1 cellular context compared by ENCODE assay signal in genomic region chr1:966135-966602, GRCh38.
A peak's percentile ranks its signal among the peaks of the same experiment; 100 is the strongest.
TF ChIP-seq lines count a peak whose summit lies in the region.

Gene PLEKHN1, plus strand, starts transcription at chr1:966482. Its CDS starts 50 bp downstream, at chr1:966532.

TF ChIP-seq in HepG2, 621 proteins besides CTCF, POLR2A, EP300 and RAD21 (continued from another document and continues in another):
- TF ChIP-seq, protein P1, sequence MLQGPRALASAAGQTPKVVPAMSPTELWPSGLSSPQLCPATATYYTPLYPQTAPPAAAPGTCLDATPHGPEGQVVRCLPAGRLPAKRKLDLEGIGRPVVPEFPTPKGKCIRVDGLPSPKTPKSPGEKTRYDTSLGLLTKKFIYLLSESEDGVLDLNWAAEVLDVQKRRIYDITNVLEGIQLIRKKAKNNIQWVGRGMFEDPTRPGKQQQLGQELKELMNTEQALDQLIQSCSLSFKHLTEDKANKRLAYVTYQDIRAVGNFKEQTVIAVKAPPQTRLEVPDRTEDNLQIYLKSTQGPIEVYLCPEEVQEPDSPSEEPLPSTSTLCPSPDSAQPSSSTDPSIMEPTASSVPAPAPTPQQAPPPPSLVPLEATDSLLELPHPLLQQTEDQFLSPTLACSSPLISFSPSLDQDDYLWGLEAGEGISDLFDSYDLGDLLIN (CRISPR knock-in tag; IDR thresholded peaks at IDR 0.05; ENCODE audit: borderline replicate concordance), result no peak
- TF ChIP-seq ZC3H13 (CRISPR knock-in tag; IDR thresholded peaks at IDR 0.05) (no peak), NFIC (IDR thresholded peaks at IDR 0.05; ENCODE audit: low read length) (no peak), JUNB (CRISPR knock-in tag; IDR thresholded peaks at IDR 0.05; ENCODE audit: borderline replicate concordance) (no peak), SP4 (CRISPR knock-in tag; IDR thresholded peaks at IDR 0.05) (no peak), SNAPC5 (CRISPR knock-in tag; IDR thresholded peaks at IDR 0.05; ENCODE audit: borderline replicate concordance) (no peak), TBX2 (CRISPR knock-in tag; IDR thresholded peaks at IDR 0.05; ENCODE audit: borderline replicate concordance) (no peak; the same call in 1 of the 2 replicates), GZF1 (CRISPR knock-in tag; IDR thresholded peaks at IDR 0.05) (no peak), NR2F1 (CRISPR knock-in tag; IDR thresholded peaks at IDR 0.05) (no peak), ZNF142 (CRISPR knock-in tag; IDR thresholded peaks at IDR 0.05) (0 out of 2 replicates have a peak, but pooled peaks have one; percentile 2), ZNF232 (CRISPR knock-in tag; IDR thresholded peaks at IDR 0.05; ENCODE audit: borderline replicate concordance) (no peak), SAP130 (CRISPR knock-in tag; IDR thresholded peaks at IDR 0.05; ENCODE audit: low read depth) (0 out of 2 replicates have a peak, but pooled peaks have one; percentile 48), KDM3A (CRISPR knock-in tag; IDR thresholded peaks at IDR 0.05; ENCODE audit: low read depth) (no peak), ZNF207 (IDR thresholded peaks at IDR 0.05; ENCODE audit: borderline replicate concordance) (no peak), ELF4 (CRISPR knock-in tag; IDR thresholded peaks at IDR 0.05; ENCODE audit: borderline replicate concordance) (no peak), SNRNP70 (IDR thresholded peaks at IDR 0.05; ENCODE audit: low read depth, low read length) (no peak), REPIN1 (CRISPR knock-in tag; IDR thresholded peaks at IDR 0.05; ENCODE audit: borderline replicate concordance, low read depth) (no peak), CHD4 (IDR thresholded peaks at IDR 0.05; ENCODE audit: borderline replicate concordance, low read length) (no peak), PRMT3 (CRISPR knock-in tag; IDR thresholded peaks at IDR 0.05; ENCODE audit: borderline replicate concordance, low read depth) (no peak), BCL6 (CRISPR knock-in tag; IDR thresholded peaks at IDR 0.05) (no peak), HNF1B (CRISPR knock-in tag; IDR thresholded peaks at IDR 0.05) (no peak; the same call in 1 of the 2 replicates), STAT5B (CRISPR knock-in tag; IDR thresholded peaks at IDR 0.05) (no peak), ZNF547 (CRISPR knock-in tag; IDR thresholded peaks at IDR 0.05) (no peak), REST (IDR thresholded peaks at IDR 0.05; ENCODE audit: borderline replicate concordance in 1 of 2, low read depth in 1 of 2, low read length in 2 of 2) (no peak), ZSCAN12 (CRISPR knock-in tag; IDR thresholded peaks at IDR 0.05) (no peak), ATF7 (IDR thresholded peaks at IDR 0.05) (no peak), ATF7 (CRISPR knock-in tag; IDR thresholded peaks at IDR 0.05) (no peak)
- TF ChIP-seq, protein P2, sequence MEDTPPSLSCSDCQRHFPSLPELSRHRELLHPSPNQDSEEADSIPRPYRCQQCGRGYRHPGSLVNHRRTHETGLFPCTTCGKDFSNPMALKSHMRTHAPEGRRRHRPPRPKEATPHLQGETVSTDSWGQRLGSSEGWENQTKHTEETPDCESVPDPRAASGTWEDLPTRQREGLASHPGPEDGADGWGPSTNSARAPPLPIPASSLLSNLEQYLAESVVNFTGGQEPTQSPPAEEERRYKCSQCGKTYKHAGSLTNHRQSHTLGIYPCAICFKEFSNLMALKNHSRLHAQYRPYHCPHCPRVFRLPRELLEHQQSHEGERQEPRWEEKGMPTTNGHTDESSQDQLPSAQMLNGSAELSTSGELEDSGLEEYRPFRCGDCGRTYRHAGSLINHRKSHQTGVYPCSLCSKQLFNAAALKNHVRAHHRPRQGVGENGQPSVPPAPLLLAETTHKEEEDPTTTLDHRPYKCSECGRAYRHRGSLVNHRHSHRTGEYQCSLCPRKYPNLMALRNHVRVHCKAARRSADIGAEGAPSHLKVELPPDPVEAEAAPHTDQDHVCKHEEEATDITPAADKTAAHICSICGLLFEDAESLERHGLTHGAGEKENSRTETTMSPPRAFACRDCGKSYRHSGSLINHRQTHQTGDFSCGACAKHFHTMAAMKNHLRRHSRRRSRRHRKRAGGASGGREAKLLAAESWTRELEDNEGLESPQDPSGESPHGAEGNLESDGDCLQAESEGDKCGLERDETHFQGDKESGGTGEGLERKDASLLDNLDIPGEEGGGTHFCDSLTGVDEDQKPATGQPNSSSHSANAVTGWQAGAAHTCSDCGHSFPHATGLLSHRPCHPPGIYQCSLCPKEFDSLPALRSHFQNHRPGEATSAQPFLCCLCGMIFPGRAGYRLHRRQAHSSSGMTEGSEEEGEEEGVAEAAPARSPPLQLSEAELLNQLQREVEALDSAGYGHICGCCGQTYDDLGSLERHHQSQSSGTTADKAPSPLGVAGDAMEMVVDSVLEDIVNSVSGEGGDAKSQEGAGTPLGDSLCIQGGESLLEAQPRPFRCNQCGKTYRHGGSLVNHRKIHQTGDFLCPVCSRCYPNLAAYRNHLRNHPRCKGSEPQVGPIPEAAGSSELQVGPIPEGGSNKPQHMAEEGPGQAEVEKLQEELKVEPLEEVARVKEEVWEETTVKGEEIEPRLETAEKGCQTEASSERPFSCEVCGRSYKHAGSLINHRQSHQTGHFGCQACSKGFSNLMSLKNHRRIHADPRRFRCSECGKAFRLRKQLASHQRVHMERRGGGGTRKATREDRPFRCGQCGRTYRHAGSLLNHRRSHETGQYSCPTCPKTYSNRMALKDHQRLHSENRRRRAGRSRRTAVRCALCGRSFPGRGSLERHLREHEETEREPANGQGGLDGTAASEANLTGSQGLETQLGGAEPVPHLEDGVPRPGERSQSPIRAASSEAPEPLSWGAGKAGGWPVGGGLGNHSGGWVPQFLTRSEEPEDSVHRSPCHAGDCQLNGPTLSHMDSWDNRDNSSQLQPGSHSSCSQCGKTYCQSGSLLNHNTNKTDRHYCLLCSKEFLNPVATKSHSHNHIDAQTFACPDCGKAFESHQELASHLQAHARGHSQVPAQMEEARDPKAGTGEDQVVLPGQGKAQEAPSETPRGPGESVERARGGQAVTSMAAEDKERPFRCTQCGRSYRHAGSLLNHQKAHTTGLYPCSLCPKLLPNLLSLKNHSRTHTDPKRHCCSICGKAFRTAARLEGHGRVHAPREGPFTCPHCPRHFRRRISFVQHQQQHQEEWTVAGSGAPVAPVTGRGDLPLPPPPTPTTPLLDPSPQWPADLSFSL (CRISPR knock-in tag; IDR thresholded peaks at IDR 0.05), result no peak
- TF ChIP-seq, protein P3, sequence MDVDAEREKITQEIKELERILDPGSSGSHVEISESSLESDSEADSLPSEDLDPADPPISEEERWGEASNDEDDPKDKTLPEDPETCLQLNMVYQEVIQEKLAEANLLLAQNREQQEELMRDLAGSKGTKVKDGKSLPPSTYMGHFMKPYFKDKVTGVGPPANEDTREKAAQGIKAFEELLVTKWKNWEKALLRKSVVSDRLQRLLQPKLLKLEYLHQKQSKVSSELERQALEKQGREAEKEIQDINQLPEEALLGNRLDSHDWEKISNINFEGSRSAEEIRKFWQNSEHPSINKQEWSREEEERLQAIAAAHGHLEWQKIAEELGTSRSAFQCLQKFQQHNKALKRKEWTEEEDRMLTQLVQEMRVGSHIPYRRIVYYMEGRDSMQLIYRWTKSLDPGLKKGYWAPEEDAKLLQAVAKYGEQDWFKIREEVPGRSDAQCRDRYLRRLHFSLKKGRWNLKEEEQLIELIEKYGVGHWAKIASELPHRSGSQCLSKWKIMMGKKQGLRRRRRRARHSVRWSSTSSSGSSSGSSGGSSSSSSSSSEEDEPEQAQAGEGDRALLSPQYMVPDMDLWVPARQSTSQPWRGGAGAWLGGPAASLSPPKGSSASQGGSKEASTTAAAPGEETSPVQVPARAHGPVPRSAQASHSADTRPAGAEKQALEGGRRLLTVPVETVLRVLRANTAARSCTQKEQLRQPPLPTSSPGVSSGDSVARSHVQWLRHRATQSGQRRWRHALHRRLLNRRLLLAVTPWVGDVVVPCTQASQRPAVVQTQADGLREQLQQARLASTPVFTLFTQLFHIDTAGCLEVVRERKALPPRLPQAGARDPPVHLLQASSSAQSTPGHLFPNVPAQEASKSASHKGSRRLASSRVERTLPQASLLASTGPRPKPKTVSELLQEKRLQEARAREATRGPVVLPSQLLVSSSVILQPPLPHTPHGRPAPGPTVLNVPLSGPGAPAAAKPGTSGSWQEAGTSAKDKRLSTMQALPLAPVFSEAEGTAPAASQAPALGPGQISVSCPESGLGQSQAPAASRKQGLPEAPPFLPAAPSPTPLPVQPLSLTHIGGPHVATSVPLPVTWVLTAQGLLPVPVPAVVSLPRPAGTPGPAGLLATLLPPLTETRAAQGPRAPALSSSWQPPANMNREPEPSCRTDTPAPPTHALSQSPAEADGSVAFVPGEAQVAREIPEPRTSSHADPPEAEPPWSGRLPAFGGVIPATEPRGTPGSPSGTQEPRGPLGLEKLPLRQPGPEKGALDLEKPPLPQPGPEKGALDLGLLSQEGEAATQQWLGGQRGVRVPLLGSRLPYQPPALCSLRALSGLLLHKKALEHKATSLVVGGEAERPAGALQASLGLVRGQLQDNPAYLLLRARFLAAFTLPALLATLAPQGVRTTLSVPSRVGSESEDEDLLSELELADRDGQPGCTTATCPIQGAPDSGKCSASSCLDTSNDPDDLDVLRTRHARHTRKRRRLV (CRISPR knock-in tag; IDR thresholded peaks at IDR 0.05), result no peak; the same call in 1 of the 2 replicates
- TF ChIP-seq, protein P4, sequence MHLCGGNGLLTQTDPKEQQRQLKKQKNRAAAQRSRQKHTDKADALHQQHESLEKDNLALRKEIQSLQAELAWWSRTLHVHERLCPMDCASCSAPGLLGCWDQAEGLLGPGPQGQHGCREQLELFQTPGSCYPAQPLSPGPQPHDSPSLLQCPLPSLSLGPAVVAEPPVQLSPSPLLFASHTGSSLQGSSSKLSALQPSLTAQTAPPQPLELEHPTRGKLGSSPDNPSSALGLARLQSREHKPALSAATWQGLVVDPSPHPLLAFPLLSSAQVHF (CRISPR knock-in tag; IDR thresholded peaks at IDR 0.05), result no peak
